1 cellular context compared by ENCODE assay signal in genomic region chr1:3075666-3076387, GRCh38.
TF ChIP-seq lines count a peak whose summit lies in the region.

No MANE protein-coding gene starts in this region.

TF ChIP-seq in WTC11, 78 proteins besides CTCF, POLR2A, EP300 and RAD21 (continued from another document):
- TF ChIP-seq NFATC4 (CRISPR knock-in tag; IDR thresholded peaks at IDR 0.05) (no peak), CBFB (CRISPR knock-in tag; IDR thresholded peaks at IDR 0.05; ENCODE audit: low read depth) (no peak), ZNF423 (CRISPR knock-in tag; IDR thresholded peaks at IDR 0.05) (no peak)
TF ChIP-seq in WTC11: peak in this region for 0.
